13 cellular contexts compared by ENCODE assay signal in genomic region chr9:87080512-87081225, GRCh38.
DNase-seq lines count a peak whose midpoint lies in the region; ATAC-seq and FAIRE-seq lines count a peak whose summit lies in the region.
"Had no signal": no experiment of that assay in that cellular context is flagged by ENCODE, and none has a peak within 500 bp of the region (broad histone marks: within the 10 kb centered on the region; RNA-seq: fewer than 3 reads in every experiment).

No MANE protein-coding gene starts in this region.

- no peaks in the 10 kb centered on the region for H3K4me1 ChIP-seq in small intestine (ENCODE audit: control insufficient read depth in 2 of 2, insufficient read depth in 1 of 2, low read depth in 1 of 2, low read length in 1 of 2)

- ATAC-seq in left ventricle myocardium superior, result peak; percentile 36
- no peak for ATAC-seq in HG03520 (IDR thresholded peaks at IDR 0.05; ENCODE audit: unreplicated experiment)
- no peak for ATAC-seq in HG03442 (IDR thresholded peaks at IDR 0.05; ENCODE audit: unreplicated experiment)

- peaks cover 0 to 2% of the 10 kb centered on the region in 2 donors for H3K27me3 ChIP-seq in small intestine (ENCODE audit: control insufficient read depth in 2 of 2, insufficient read depth in 2 of 2, low read length in 2 of 2)

- DNase-seq in NCI-H1105 treated with DMSO at 0.1 percent for 48 hours (lab: John Stamatoyannopoulos, UW) (peak; percentile 14), NCI-H1105 (lab: John Stamatoyannopoulos, UW) (no peak), SW480 (ENCODE audit: low spot score) (peak; percentile 28), left ventricle myocardium superior (no peak), small intestine (peak; percentile 4), NCI-H524 treated with DMSO at 0.1 percent for 48 hours (lab: John Stamatoyannopoulos, UW) (no peak)
- DNase-seq: 8988T; activated naive CD4-positive, alpha-beta T cell treated with anti-CD3 and anti-CD28 coated beads, Interleukin-2, amount 50 U/mL, for 16 hours; NCI-H1694 treated with DMSO at 0.1 percent for 48 hours; SHP77 treated with DMSO at 0.1 percent for 48 hours had no signal

- no peak overlapping the region for H3K4me3 ChIP-seq in small intestine (ENCODE audit: low read depth in 1 of 2, low read length in 2 of 2)

- FAIRE-seq in small intestine (lab: Jason Lieb, UNC), result no peak
- FAIRE-seq: islet of Langerhans had no signal

- H3K9me3 ChIP-seq in small intestine (ENCODE audit: control insufficient read depth, low read depth), result no peaks in the 10 kb centered on the region

- intact Hi-C loops in left ventricle myocardium superior (cut with micrococcal nuclease), result no loop called here

- WGBS in small intestine, 3 donors, result 61 to 63% (median 62%) methylated on average over 7 of the region's 7 CpGs

- H3K27ac ChIP-seq in small intestine (ENCODE audit: low read depth in 1 of 2, low read length in 1 of 2), result no peak overlapping the region

- no peaks in the 10 kb centered on the region for H3K36me3 ChIP-seq in small intestine (ENCODE audit: control insufficient read depth in 2 of 2, insufficient read depth in 2 of 2, low read length in 2 of 2)

Comparison
In these comparisons a context has a peak if more than half of its experiments do, and no peak if none do; other contexts are left out.
1. DNase-seq: peak in NCI-H1105 treated with DMSO at 0.1 percent for 48 hours (single experiment), SW480 (single experiment) and small intestine (single experiment); none in NCI-H1105 (single experiment), left ventricle myocardium superior (single experiment) and NCI-H524 treated with DMSO at 0.1 percent for 48 hours (single experiment).